35 cellular contexts compared by ENCODE assay signal in the genomic region with DNA sequence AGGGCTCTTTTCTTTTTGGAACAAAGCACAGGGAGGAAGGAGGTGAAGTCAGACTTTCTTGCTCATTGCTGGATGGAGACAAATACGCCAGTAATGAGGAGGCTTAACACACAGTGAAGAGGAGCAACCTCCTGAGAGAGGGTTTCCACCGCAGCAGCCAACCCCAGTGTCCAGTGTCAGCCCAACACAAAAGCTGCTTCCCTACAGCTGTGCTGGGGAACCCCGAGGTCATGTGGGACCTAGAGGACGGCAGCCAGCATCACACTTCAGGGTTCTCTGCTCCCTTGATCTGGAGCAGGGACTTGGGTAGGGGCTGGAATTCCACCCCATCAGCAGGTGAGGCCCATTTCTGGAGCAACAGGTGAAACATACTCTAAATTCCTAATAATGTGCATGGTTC. TPM values are rescaled to one million over a fixed set of nuclear protein-coding genes. Genes with fewer than 3 reads are reported as not detected.
A peak's percentile ranks its signal among the peaks of the same experiment; 100 is the strongest.
DNase-seq lines count a peak whose midpoint lies in the region; ATAC-seq and TF ChIP-seq lines count a peak whose summit lies in the region.
"Had no signal": no experiment of that assay in that cellular context is flagged by ENCODE, and none has a peak within 500 bp of the region (broad histone marks: within the 10 kb centered on the region; RNA-seq: fewer than 3 reads in every experiment).

No MANE protein-coding gene starts in this region.

- WGBS in neuronal stem cell (ENCODE audit: extremely low coverage in 2 of 2, insufficient read length in 2 of 2, insufficient replicate concordance in 1 of 2), 2 donors = no CpG with 5 or more reads among the region's 4 CpGs

- H3K27ac Mint-ChIP-seq in GM23338 = no peak overlapping the region
- peak overlapping the region; percentile 77 for H3K27ac Mint-ChIP-seq in activated B cell treated with CpG ODN at 0.5 μM for 24 hours
- H3K27ac Mint-ChIP-seq: activated CD4-positive, alpha-beta memory T cell treated with anti-CD3 and anti-CD28 coated beads for 36 hours; activated naive CD8-positive, alpha-beta T cell treated with anti-CD3 and anti-CD28 coated beads, Interleukin-2, amount 10 ng/mL, durations not matched to agents 7 days and 5 days had no signal

- no peak for ATAC-seq in DND-41 (ENCODE audit: insufficient read depth, low read depth)
- ATAC-seq in GM23338 = no peak; the same call in 2 of the 3 replicates
- no peak for ATAC-seq in activated B cell treated with CpG ODN at 0.5 μM for 24 hours (ENCODE audit: low read depth)
- no peak for ATAC-seq in HG03097 (IDR thresholded peaks at IDR 0.05; ENCODE audit: low FRiP score, unreplicated experiment)
- ATAC-seq in HG02588 (IDR thresholded peaks at IDR 0.05; ENCODE audit: unreplicated experiment) = no peak
- ATAC-seq: heart left ventricle, K562 had no signal

- no peak for DNase-seq in DND-41
- DNase-seq in GM23338 (ENCODE audit: low spot score) = no peak
- no peak for DNase-seq in activated B cell treated with CpG ODN at 0.5 μM for 24 hours
- no peak for DNase-seq in neuronal stem cell (ENCODE audit: low spot score)
- DNase-seq in cerebellum (ENCODE audit: low spot score) = no peak
- DNase-seq in erythroblast (lab: John Stamatoyannopoulos, UW) = no peak
- DNase-seq: activated CD4-positive, alpha-beta memory T cell treated with anti-CD3 and anti-CD28 coated beads for 36 hours; activated naive CD8-positive, alpha-beta T cell treated with anti-CD3 and anti-CD28 coated beads, Interleukin-2, amount 10 ng/mL, durations not matched to agents 7 days and 5 days; Caco-2; caudate nucleus; H9; heart left ventricle; kidney glomerular epithelial cell; MG63; NCI-H1417; NCI-H2081; NCI-H82; PC-9; Right ventricle myocardium superior; stimulated activated CD4-positive, alpha-beta T cell treated with anti-CD3 and anti-CD28 coated beads, Interleukin-1b, Interleukin-23, amount 100 ng/mL, for 48 hours; SW 1271; uterus had no signal

- H3K4ac ChIP-seq in neuronal stem cell (ENCODE audit: low read length) = no peak overlapping the region

- H2AFZ ChIP-seq in DND-41 (ENCODE audit: low read depth, low read length) (0 out of 2 replicates have a peak overlapping the region, but pooled peaks have one; percentile 16), GM23338 (peak overlapping the region; percentile 92; the same call in 1 of the 2 replicates), neuronal stem cell (ENCODE audit: low read length) (no peak overlapping the region)
- H2AFZ ChIP-seq: PC-9 had no signal

- TF ChIP-seq CTCF in DND-41 (IDR thresholded peaks at IDR 0.05; ENCODE audit: borderline replicate concordance, extremely low read depth, low read length, poor library complexity, severe bottlenecking) (no peak), GM23338 (conservative IDR thresholded peaks at IDR 0.05; ENCODE audit: low read depth in 2 of 2) (no peak), activated B cell treated with CpG ODN at 0.5 μM for 24 hours (IDR thresholded peaks at IDR 0.05) (no peak)

- no peak overlapping the region for H4K8ac ChIP-seq in neuronal stem cell (ENCODE audit: low read depth, low read length)

- no peak overlapping the region for H3K4me3 Mint-ChIP-seq in GM23338
- peak overlapping the region; percentile 50 for H3K4me3 Mint-ChIP-seq in activated B cell treated with CpG ODN at 0.5 μM for 24 hours
- H3K4me3 Mint-ChIP-seq: activated CD4-positive, alpha-beta memory T cell treated with anti-CD3 and anti-CD28 coated beads for 36 hours; activated naive CD8-positive, alpha-beta T cell treated with anti-CD3 and anti-CD28 coated beads, Interleukin-2, amount 10 ng/mL, durations not matched to agents 7 days and 5 days; H9 had no signal

- H3K14ac ChIP-seq in neuronal stem cell (ENCODE audit: low read length) = no peak overlapping the region

- H3K27me3 Mint-ChIP-seq in GM23338 (ENCODE audit: insufficient read depth, low read depth, poor library complexity) = peaks cover 2% of the 10 kb centered on the region
- no peaks in the 10 kb centered on the region for H3K27me3 Mint-ChIP-seq in activated B cell treated with CpG ODN at 0.5 μM for 24 hours
- H3K27me3 Mint-ChIP-seq: activated naive CD8-positive, alpha-beta T cell treated with anti-CD3 and anti-CD28 coated beads, Interleukin-2, amount 10 ng/mL, durations not matched to agents 7 days and 5 days had no signal

- H3K9me3 Mint-ChIP-seq in GM23338 (no peaks in the 10 kb centered on the region), activated B cell treated with CpG ODN at 0.5 μM for 24 hours (no peaks in the 10 kb centered on the region)
- H3K9me3 Mint-ChIP-seq: activated CD4-positive, alpha-beta memory T cell treated with anti-CD3 and anti-CD28 coated beads for 36 hours; activated naive CD8-positive, alpha-beta T cell treated with anti-CD3 and anti-CD28 coated beads, Interleukin-2, amount 10 ng/mL, durations not matched to agents 7 days and 5 days; H9 had no signal

- H2BK120ac ChIP-seq in neuronal stem cell (ENCODE audit: low read depth, low read length) = no peak overlapping the region

- H3K4me1 ChIP-seq in DND-41 (ENCODE audit: insufficient read depth, low read length) (no peaks in the 10 kb centered on the region), GM23338 (ENCODE audit: insufficient read depth) (no peaks in the 10 kb centered on the region), neuronal stem cell (ENCODE audit: control insufficient read depth in 2 of 2, insufficient read depth in 1 of 2, low read depth in 1 of 2, low read length in 2 of 2) (peaks cover 0 to 6% of the 10 kb centered on the region in 2 donors)
- H3K4me1 ChIP-seq: suprapubic skin, uterus had no signal

- no peak overlapping the region for H3K27ac ChIP-seq in DND-41 (ENCODE audit: low read length)
- H3K27ac ChIP-seq in GM23338 (ENCODE audit: low read depth) = no peak overlapping the region
- no peak overlapping the region for H3K27ac ChIP-seq in neuronal stem cell (replicated peaks; ENCODE audit: low read length)
- H3K27ac ChIP-seq: dorsolateral prefrontal cortex, heart left ventricle, PC-9, suprapubic skin, uterus had no signal

- H3K9ac ChIP-seq in DND-41 (ENCODE audit: low read depth, low read length) = no peak overlapping the region
- H3K9ac ChIP-seq in neuronal stem cell (ENCODE audit: low read depth, low read length, poor library complexity) = no peak overlapping the region

- H3K23ac ChIP-seq in neuronal stem cell (ENCODE audit: low read depth, low read length, poor library complexity) = no peak overlapping the region

- no peak overlapping the region for H2BK5ac ChIP-seq in neuronal stem cell (ENCODE audit: low read length)

- CTCF ChIA-PET in activated B cell treated with CpG ODN at 0.5 μM for 24 hours (lab: Charles Lee) = interaction anchor here (3.6 kb wide), 1 partner anchor 34 kb away, joined by 32 read pairs; no protein-coding TSS in a partner anchor

- H3K36me3 Mint-ChIP-seq in GM23338 (ENCODE audit: low read depth) (no peaks in the 10 kb centered on the region), activated B cell treated with CpG ODN at 0.5 μM for 24 hours (ENCODE audit: low read depth) (peaks cover 84% of the 10 kb centered on the region)
- H3K36me3 Mint-ChIP-seq: activated CD4-positive, alpha-beta memory T cell treated with anti-CD3 and anti-CD28 coated beads for 36 hours; activated naive CD8-positive, alpha-beta T cell treated with anti-CD3 and anti-CD28 coated beads, Interleukin-2, amount 10 ng/mL, durations not matched to agents 7 days and 5 days had no signal

- TF ChIP-seq POLR2A in erythroblast (IDR thresholded peaks at IDR 0.05; ENCODE audit: low read length) = no peak

- H3K4me1 Mint-ChIP-seq in GM23338 (peaks cover 4% of the 10 kb centered on the region), activated B cell treated with CpG ODN at 0.5 μM for 24 hours (peaks cover 96% of the 10 kb centered on the region)
- H3K4me1 Mint-ChIP-seq: activated naive CD8-positive, alpha-beta T cell treated with anti-CD3 and anti-CD28 coated beads, Interleukin-2, amount 10 ng/mL, durations not matched to agents 7 days and 5 days had no signal

- peak overlapping the region; percentile 63 for H3K18ac ChIP-seq in neuronal stem cell (ENCODE audit: low read length)

- intact Hi-C loops in activated B cell treated with CpG ODN at 0.5 μM for 24 hours (cut with micrococcal nuclease) = loop anchor here (1.0 kb wide), 1 partner anchor 8 kb away; a partner anchor contains a TSS

- H3K27me3 ChIP-seq in DND-41 (ENCODE audit: insufficient read depth, low read length, poor library complexity) (no peaks in the 10 kb centered on the region), GM23338 (ENCODE audit: insufficient read depth) (no peaks in the 10 kb centered on the region), neuronal stem cell (ENCODE audit: control insufficient read depth in 3 of 3, insufficient read depth in 3 of 3, low read depth in 1 of 3, low read length in 3 of 3) (no peaks in the 10 kb centered on the region)
- H3K27me3 ChIP-seq: MG63, suprapubic skin, uterus had no signal

- no peak overlapping the region for H2BK12ac ChIP-seq in neuronal stem cell (ENCODE audit: low read length)

- no peaks in the 10 kb centered on the region for H3F3A ChIP-seq in GM23338 (replicated peaks; ENCODE audit: low read depth)

- peaks cover 12% of the 10 kb centered on the region for H3K9me2 ChIP-seq in GM23338 (ENCODE audit: insufficient read depth)

- no peaks in the 10 kb centered on the region for H4K20me1 ChIP-seq in DND-41 (ENCODE audit: insufficient read depth, low read length)
- no peaks in the 10 kb centered on the region for H4K20me1 ChIP-seq in GM23338 (replicated peaks; ENCODE audit: insufficient read depth)

- H3K36me3 ChIP-seq in DND-41 (ENCODE audit: insufficient read depth, low read length) (no peaks in the 10 kb centered on the region), GM23338 (ENCODE audit: insufficient read depth) (no peaks in the 10 kb centered on the region), neuronal stem cell (replicated peaks in 1 of 2; ENCODE audit: control insufficient read depth in 2 of 2, insufficient read depth in 2 of 2, low read length in 2 of 2) (no peaks in the 10 kb centered on the region)
- H3K36me3 ChIP-seq: heart left ventricle, MG63, suprapubic skin, uterus had no signal

- H3K79me2 ChIP-seq in DND-41 (ENCODE audit: insufficient read depth, low read length) (no peaks in the 10 kb centered on the region), GM23338 (replicated peaks; ENCODE audit: insufficient read depth) (no peaks in the 10 kb centered on the region)

- POLR2A ChIA-PET in activated B cell treated with CpG ODN at 0.5 μM for 24 hours (lab: Charles Lee) = interaction anchor here (1.2 to 12.1 kb wide), 3 partner anchors 8 to 26 kb away, joined by 3 to 93 read pairs (median 72); a partner anchor contains a TSS

- no peaks in the 10 kb centered on the region for H3K79me1 ChIP-seq in neuronal stem cell (ENCODE audit: low read depth, low read length)

- no peak overlapping the region for H2BK15ac ChIP-seq in neuronal stem cell (ENCODE audit: low read length)

- H3K9me3 ChIP-seq in DND-41 (ENCODE audit: insufficient read depth, low read length, severe bottlenecking) = no peaks in the 10 kb centered on the region
- no peaks in the 10 kb centered on the region for H3K9me3 ChIP-seq in neuronal stem cell (replicated peaks in 1 of 2; ENCODE audit: control insufficient read depth in 2 of 2, insufficient read depth in 1 of 2, low read depth in 1 of 2, low read length in 2 of 2)
- H3K9me3 ChIP-seq: Caco-2, heart left ventricle, MG63, suprapubic skin, uterus had no signal

- H2AK5ac ChIP-seq in neuronal stem cell (ENCODE audit: low read depth, low read length) = no peak overlapping the region

- H3K4me3 ChIP-seq in DND-41 (ENCODE audit: low read depth in 1 of 2, low read length in 2 of 2) = no peak overlapping the region
- H3K4me3 ChIP-seq in GM23338 = no peak overlapping the region
- H3K4me3 ChIP-seq in neuronal stem cell (ENCODE audit: low read length in 2 of 2) = no peak overlapping the region
- H3K4me3 ChIP-seq: dorsolateral prefrontal cortex, heart left ventricle, K562, MG63, PC-9, skin epidermis, suprapubic skin, uterus had no signal

- no peak overlapping the region for H4K91ac ChIP-seq in neuronal stem cell (ENCODE audit: low read depth, low read length, poor library complexity)

- H3K4me2 ChIP-seq in DND-41 (ENCODE audit: insufficient read depth, low read length) (no peak overlapping the region), GM23338 (no peak overlapping the region), neuronal stem cell (ENCODE audit: insufficient read depth, low read length, poor library complexity, severe bottlenecking) (no peak overlapping the region)
- H3K4me2 ChIP-seq: PC-9 had no signal

RNA-seq across cellular contexts. Expression of a gene that starts 7.7 kb away (rescaled TPM):
- total RNA-seq in GM23338 (2014; rRNA removed; shearing (Covaris generic)) = not detected in 2 replicates
- polyA plus RNA-seq in GM23338 (2016; fragmentation: Nextera tagmentation; extraction: Ambion mirVana) = 0.11 and 0.40 TPM in 2 replicates
- 238 and 267 TPM in 2 replicates for total RNA-seq in activated B cell treated with CpG ODN at 0.5 μM for 24 hours
- polyA plus RNA-seq in neuronal stem cell (2013, experiment 1 of 2) = not detected
- polyA plus RNA-seq in neuronal stem cell (2013, experiment 2 of 2) = not detected
- 0.27 TPM for total RNA-seq in cerebellum
- total RNA-seq: A673; activated CD4-positive, alpha-beta memory T cell treated with anti-CD3 and anti-CD28 coated beads for 36 hours; astrocyte; Daoy; fibroblast of villous mesenchyme; H9; K562; lung microvascular endothelial cell had no signal
- polyA plus RNA-seq: K562 had no signal

RNA-seq across cellular contexts. Expression of a gene that starts 40.5 kb away (rescaled TPM):
- total RNA-seq in GM23338 (2014; rRNA removed; shearing (Covaris generic)) = not detected in 2 replicates
- polyA plus RNA-seq in GM23338 (2016; fragmentation: Nextera tagmentation; extraction: Ambion mirVana) = not detected in 2 replicates
- 0.11 TPM in 1 of 2 replicates, not detected in the other for total RNA-seq in activated B cell treated with CpG ODN at 0.5 μM for 24 hours
- polyA plus RNA-seq in neuronal stem cell (2013, experiment 1 of 2) = not detected
- polyA plus RNA-seq in neuronal stem cell (2013, experiment 2 of 2) = not detected
- not detected for total RNA-seq in cerebellum
- total RNA-seq: A673; activated CD4-positive, alpha-beta memory T cell treated with anti-CD3 and anti-CD28 coated beads for 36 hours; activated naive CD8-positive, alpha-beta T cell treated with anti-CD3 and anti-CD28 coated beads, Interleukin-2, amount 10 ng/mL, durations not matched to agents 7 days and 5 days; astrocyte; Caco-2; Daoy; epithelial cell of proximal tubule; fibroblast of villous mesenchyme; H9; heart left ventricle; HT-29; K562; lung microvascular endothelial cell; PC-9; Right ventricle myocardium superior; suprapubic skin had no signal
- polyA plus RNA-seq: heart left ventricle, K562 had no signal

Comparison
In these comparisons a context has a peak if more than half of its experiments do, and no peak if none do; other contexts are left out.
1. RNA of a gene that starts 7.7 kb away (total RNA-seq): 238 to 267 TPM in activated B cell treated with CpG ODN at 0.5 μM for 24 hours; 0.27 TPM in cerebellum (single experiment) and not detected in GM23338; every median in the first group is over 100 times any median in the second.